ENCODE assay signal across 2 cellular contexts in genomic region chr6:24689964-24690363, GRCh38.
TF ChIP-seq lines count a peak whose summit lies in the region.

No MANE protein-coding gene starts in this region.

TF ChIP-seq in GM23338, 12 proteins besides CTCF, POLR2A, EP300 and RAD21:
- no peak for TF ChIP-seq ZNF331 (CRISPR knock-in tag; IDR thresholded peaks at IDR 0.05; ENCODE audit: low read depth)
- no peak for TF ChIP-seq JUNB (IDR thresholded peaks at IDR 0.05; ENCODE audit: unreplicated experiment)
- no peak for TF ChIP-seq NANOG (IDR thresholded peaks at IDR 0.05; ENCODE audit: borderline replicate concordance)
- TF ChIP-seq EZH2 (IDR thresholded peaks at IDR 0.05; ENCODE audit: low read depth, unreplicated experiment): no peak
- TF ChIP-seq, protein P1, sequence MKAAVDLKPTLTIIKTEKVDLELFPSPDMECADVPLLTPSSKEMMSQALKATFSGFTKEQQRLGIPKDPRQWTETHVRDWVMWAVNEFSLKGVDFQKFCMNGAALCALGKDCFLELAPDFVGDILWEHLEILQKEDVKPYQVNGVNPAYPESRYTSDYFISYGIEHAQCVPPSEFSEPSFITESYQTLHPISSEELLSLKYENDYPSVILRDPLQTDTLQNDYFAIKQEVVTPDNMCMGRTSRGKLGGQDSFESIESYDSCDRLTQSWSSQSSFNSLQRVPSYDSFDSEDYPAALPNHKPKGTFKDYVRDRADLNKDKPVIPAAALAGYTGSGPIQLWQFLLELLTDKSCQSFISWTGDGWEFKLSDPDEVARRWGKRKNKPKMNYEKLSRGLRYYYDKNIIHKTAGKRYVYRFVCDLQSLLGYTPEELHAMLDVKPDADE (IDR thresholded peaks at IDR 0.05): no peak
- TF ChIP-seq CREB1 (CRISPR knock-in tag; IDR thresholded peaks at IDR 0.05; ENCODE audit: low read depth): no peak
- TF ChIP-seq EZH2phosphoT487 (IDR thresholded peaks at IDR 0.05; ENCODE audit: unreplicated experiment): no peak
- TF ChIP-seq STAT1 (IDR thresholded peaks at IDR 0.05; ENCODE audit: unreplicated experiment): no peak
- TF ChIP-seq, protein P2, sequence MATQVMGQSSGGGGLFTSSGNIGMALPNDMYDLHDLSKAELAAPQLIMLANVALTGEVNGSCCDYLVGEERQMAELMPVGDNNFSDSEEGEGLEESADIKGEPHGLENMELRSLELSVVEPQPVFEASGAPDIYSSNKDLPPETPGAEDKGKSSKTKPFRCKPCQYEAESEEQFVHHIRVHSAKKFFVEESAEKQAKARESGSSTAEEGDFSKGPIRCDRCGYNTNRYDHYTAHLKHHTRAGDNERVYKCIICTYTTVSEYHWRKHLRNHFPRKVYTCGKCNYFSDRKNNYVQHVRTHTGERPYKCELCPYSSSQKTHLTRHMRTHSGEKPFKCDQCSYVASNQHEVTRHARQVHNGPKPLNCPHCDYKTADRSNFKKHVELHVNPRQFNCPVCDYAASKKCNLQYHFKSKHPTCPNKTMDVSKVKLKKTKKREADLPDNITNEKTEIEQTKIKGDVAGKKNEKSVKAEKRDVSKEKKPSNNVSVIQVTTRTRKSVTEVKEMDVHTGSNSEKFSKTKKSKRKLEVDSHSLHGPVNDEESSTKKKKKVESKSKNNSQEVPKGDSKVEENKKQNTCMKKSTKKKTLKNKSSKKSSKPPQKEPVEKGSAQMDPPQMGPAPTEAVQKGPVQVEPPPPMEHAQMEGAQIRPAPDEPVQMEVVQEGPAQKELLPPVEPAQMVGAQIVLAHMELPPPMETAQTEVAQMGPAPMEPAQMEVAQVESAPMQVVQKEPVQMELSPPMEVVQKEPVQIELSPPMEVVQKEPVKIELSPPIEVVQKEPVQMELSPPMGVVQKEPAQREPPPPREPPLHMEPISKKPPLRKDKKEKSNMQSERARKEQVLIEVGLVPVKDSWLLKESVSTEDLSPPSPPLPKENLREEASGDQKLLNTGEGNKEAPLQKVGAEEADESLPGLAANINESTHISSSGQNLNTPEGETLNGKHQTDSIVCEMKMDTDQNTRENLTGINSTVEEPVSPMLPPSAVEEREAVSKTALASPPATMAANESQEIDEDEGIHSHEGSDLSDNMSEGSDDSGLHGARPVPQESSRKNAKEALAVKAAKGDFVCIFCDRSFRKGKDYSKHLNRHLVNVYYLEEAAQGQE (IDR thresholded peaks at IDR 0.05; ENCODE audit: unreplicated experiment): no peak
- no peak for TF ChIP-seq ZNF462 (CRISPR knock-in tag; IDR thresholded peaks at IDR 0.05)
- TF ChIP-seq POLR2AphosphoS5 (IDR thresholded peaks at IDR 0.05; ENCODE audit: low read depth): no peak
- no peak for TF ChIP-seq ZNF114 (CRISPR knock-in tag; IDR thresholded peaks at IDR 0.05)

TF ChIP-seq in HepG2, 621 proteins besides CTCF, POLR2A, EP300 and RAD21:
- TF ChIP-seq, protein P3, sequence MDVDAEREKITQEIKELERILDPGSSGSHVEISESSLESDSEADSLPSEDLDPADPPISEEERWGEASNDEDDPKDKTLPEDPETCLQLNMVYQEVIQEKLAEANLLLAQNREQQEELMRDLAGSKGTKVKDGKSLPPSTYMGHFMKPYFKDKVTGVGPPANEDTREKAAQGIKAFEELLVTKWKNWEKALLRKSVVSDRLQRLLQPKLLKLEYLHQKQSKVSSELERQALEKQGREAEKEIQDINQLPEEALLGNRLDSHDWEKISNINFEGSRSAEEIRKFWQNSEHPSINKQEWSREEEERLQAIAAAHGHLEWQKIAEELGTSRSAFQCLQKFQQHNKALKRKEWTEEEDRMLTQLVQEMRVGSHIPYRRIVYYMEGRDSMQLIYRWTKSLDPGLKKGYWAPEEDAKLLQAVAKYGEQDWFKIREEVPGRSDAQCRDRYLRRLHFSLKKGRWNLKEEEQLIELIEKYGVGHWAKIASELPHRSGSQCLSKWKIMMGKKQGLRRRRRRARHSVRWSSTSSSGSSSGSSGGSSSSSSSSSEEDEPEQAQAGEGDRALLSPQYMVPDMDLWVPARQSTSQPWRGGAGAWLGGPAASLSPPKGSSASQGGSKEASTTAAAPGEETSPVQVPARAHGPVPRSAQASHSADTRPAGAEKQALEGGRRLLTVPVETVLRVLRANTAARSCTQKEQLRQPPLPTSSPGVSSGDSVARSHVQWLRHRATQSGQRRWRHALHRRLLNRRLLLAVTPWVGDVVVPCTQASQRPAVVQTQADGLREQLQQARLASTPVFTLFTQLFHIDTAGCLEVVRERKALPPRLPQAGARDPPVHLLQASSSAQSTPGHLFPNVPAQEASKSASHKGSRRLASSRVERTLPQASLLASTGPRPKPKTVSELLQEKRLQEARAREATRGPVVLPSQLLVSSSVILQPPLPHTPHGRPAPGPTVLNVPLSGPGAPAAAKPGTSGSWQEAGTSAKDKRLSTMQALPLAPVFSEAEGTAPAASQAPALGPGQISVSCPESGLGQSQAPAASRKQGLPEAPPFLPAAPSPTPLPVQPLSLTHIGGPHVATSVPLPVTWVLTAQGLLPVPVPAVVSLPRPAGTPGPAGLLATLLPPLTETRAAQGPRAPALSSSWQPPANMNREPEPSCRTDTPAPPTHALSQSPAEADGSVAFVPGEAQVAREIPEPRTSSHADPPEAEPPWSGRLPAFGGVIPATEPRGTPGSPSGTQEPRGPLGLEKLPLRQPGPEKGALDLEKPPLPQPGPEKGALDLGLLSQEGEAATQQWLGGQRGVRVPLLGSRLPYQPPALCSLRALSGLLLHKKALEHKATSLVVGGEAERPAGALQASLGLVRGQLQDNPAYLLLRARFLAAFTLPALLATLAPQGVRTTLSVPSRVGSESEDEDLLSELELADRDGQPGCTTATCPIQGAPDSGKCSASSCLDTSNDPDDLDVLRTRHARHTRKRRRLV (CRISPR knock-in tag; IDR thresholded peaks at IDR 0.05): no peak
- no peak for TF ChIP-seq ZNF674 (CRISPR knock-in tag; IDR thresholded peaks at IDR 0.05; ENCODE audit: low read depth)
- no peak for TF ChIP-seq TFE3 (CRISPR knock-in tag; IDR thresholded peaks at IDR 0.05)
- no peak for TF ChIP-seq NR3C1 (CRISPR knock-in tag; IDR thresholded peaks at IDR 0.05)
- no peak for TF ChIP-seq ZNF562 (CRISPR knock-in tag; IDR thresholded peaks at IDR 0.05; ENCODE audit: borderline replicate concordance)
- TF ChIP-seq ZNF20 (CRISPR knock-in tag; IDR thresholded peaks at IDR 0.05): no peak
TF ChIP-seq in HepG2: peak in this region for 0.
